ENCODE assay signal across 1 cellular context in genomic region chr1:211630236-211631081, GRCh38.
A peak's percentile ranks its signal among the peaks of the same experiment; 100 is the strongest.
TF ChIP-seq lines count a peak whose summit lies in the region.

No MANE protein-coding gene starts in this region.

TF ChIP-seq in HEK293, 187 proteins besides CTCF, POLR2A, EP300 and RAD21 (continued from another document):
- peak; percentile 11; the same call in 1 of the 2 replicates for TF ChIP-seq ZNF221 (tag by site-specific recombination; IDR thresholded peaks at IDR 0.05; ENCODE audit: borderline replicate concordance)
- 0 out of 2 replicates have a peak, but pooled peaks have one; percentile 35 for TF ChIP-seq ZNF544 (tag by site-specific recombination; IDR thresholded peaks at IDR 0.05)
- TF ChIP-seq ZNF24 (tag by site-specific recombination; IDR thresholded peaks at IDR 0.05), result peak; percentile 83; the same call in 1 of the 2 replicates
- no peak for TF ChIP-seq SALL2 (tag by site-specific recombination; IDR thresholded peaks at IDR 0.05; ENCODE audit: borderline replicate concordance)
- peak; percentile 42; the same call in 1 of the 2 replicates for TF ChIP-seq PATZ1 (tag by site-specific recombination; IDR thresholded peaks at IDR 0.05)
- TF ChIP-seq ZNF423 (tag by site-specific recombination; IDR thresholded peaks at IDR 0.05), result peak; percentile 77
- no peak for TF ChIP-seq ZNF132 (tag by site-specific recombination; IDR thresholded peaks at IDR 0.05; ENCODE audit: borderline replicate concordance)
- TF ChIP-seq ZNF112 (tag by site-specific recombination; IDR thresholded peaks at IDR 0.05), result 0 out of 2 replicates have a peak, but pooled peaks have one; percentile 19
- TF ChIP-seq ZBTB48 (tag by site-specific recombination; IDR thresholded peaks at IDR 0.05), result peak; percentile 53; the same call in 1 of the 2 replicates
- TF ChIP-seq SP7 (tag by site-specific recombination; IDR thresholded peaks at IDR 0.05), result peak; percentile 73
- TF ChIP-seq ZNF596 (tag by site-specific recombination; IDR thresholded peaks at IDR 0.05), result peak; percentile 26; the same call in 1 of the 2 replicates
- no peak for TF ChIP-seq ZNF626 (tag by site-specific recombination; IDR thresholded peaks at IDR 0.05)
- TF ChIP-seq ZNF776 (tag by site-specific recombination; IDR thresholded peaks at IDR 0.05; ENCODE audit: borderline replicate concordance), result no peak
- no peak for TF ChIP-seq ZNF302 (tag by site-specific recombination; IDR thresholded peaks at IDR 0.05; ENCODE audit: low read depth)
- no peak for TF ChIP-seq ZNF146 (tag by site-specific recombination; IDR thresholded peaks at IDR 0.05)
- TF ChIP-seq ZFHX2 (tag by site-specific recombination; conservative IDR thresholded peaks at IDR 0.05), result peak; percentile 69
- TF ChIP-seq ZNF335 (tag by site-specific recombination; conservative IDR thresholded peaks at IDR 0.05), result peak; percentile 90
- no peak for TF ChIP-seq ZNF768 (tag by site-specific recombination; IDR thresholded peaks at IDR 0.05)
- no peak for TF ChIP-seq ZNF837 (tag by site-specific recombination; IDR thresholded peaks at IDR 0.05)
- TF ChIP-seq ZBTB7A (tag by site-specific recombination; IDR thresholded peaks at IDR 0.05; ENCODE audit: low read depth), result no peak
